16 cellular contexts compared by ENCODE assay signal in the genomic region with DNA sequence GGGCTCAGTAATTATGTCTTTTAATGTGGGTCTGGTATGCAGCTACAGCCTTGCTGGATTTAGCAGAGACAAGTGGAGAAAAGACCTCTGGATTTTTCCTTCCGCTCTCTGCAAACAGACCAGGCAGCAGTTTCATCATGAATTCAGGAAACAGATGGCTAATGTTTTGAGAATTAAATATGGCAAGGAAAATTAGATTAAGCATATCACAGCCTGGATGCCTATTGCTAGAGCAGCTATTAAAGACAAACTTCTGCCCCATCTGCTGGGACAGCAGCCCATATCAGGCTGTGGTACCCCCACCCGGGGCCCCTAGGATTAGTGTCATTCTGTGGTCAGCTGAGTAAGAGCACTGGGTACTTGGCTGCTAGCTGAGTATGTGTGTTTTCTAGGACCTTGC. TPM values are rescaled to one million over a fixed set of nuclear protein-coding genes. Genes with fewer than 3 reads are reported as not detected.
DNase-seq lines count a peak whose midpoint lies in the region; ATAC-seq, FAIRE-seq and TF ChIP-seq lines count a peak whose summit lies in the region.
"Had no signal": no experiment of that assay in that cellular context is flagged by ENCODE, and none has a peak within 500 bp of the region (broad histone marks: within the 10 kb centered on the region; RNA-seq: fewer than 3 reads in every experiment).

No MANE protein-coding gene starts in this region.

- dilution Hi-C loops in endothelial cell of umbilical vein (cut with MboI; ENCODE audit: extremely low pct_ligation_motif_present, low sequenced_read_pairs), result no loop called here

- DNase-seq in activated naive CD8-positive, alpha-beta T cell treated with anti-CD3 and anti-CD28 coated beads, Interleukin-2, amount 50 U/mL, for 24 hours, result no peak
- DNase-seq in activated naive CD8-positive, alpha-beta T cell treated with anti-CD3 and anti-CD28 coated beads for 36 hours, result no peak
- DNase-seq in RPMI7951 (ENCODE audit: low read depth) (peak; percentile 13), endothelial cell of umbilical vein (ENCODE audit: low read depth, low spot score) (peak; percentile 44), sciatic nerve (ENCODE audit: low spot score) (no peak), left colon (no peak)
- DNase-seq in activated CD4-positive, alpha-beta T cell treated with anti-CD3 and anti-CD28 coated beads, Interleukin-2, amount 50 U/mL, for 4 hours, result no peak
- DNase-seq: activated CD4-positive, CD25-positive, alpha-beta regulatory T cell treated with anti-CD3 and anti-CD28 coated beads, Interleukin-2, amount 50 U/mL, for 72 hours; activated T-cell treated with anti-CD3 and anti-CD28 coated beads, Interleukin-2, amount 50 U/mL, for 1 hour; colonic mucosa; SW 1271 had no signal

- peaks cover 2 to 4% of the 10 kb centered on the region in 2 experiments for H3K36me3 ChIP-seq in endothelial cell of umbilical vein (ENCODE audit: control insufficient read depth in 2 of 2, extremely low read depth in 1 of 2, insufficient read depth in 2 of 2, low read length in 2 of 2)
- H3K36me3 ChIP-seq: colonic mucosa had no signal

- H3K9me3 ChIP-seq in endothelial cell of umbilical vein (replicated peaks; ENCODE audit: control insufficient read depth, insufficient read depth, low read length), result no peaks in the 10 kb centered on the region
- H3K9me3 ChIP-seq: colonic mucosa had no signal

- FAIRE-seq in endothelial cell of umbilical vein (lab: Jason Lieb, UNC), result no peak
- FAIRE-seq: A204.1, D721Med, H1 had no signal

- no peak overlapping the region for H3K27ac Mint-ChIP-seq in activated naive CD8-positive, alpha-beta T cell treated with anti-CD3 and anti-CD28 coated beads, Interleukin-2, amount 50 U/mL, for 24 hours
- H3K27ac Mint-ChIP-seq in activated naive CD8-positive, alpha-beta T cell treated with anti-CD3 and anti-CD28 coated beads for 36 hours, result no peak overlapping the region
- H3K27ac Mint-ChIP-seq: memory B cell had no signal

- intact Hi-C loops in endothelial cell of umbilical vein (cut with micrococcal nuclease), result no loop called here
- intact Hi-C loops in sciatic nerve (cut with DNase I), result no loop called here
- intact Hi-C loops in left colon (cut with DNase I, micrococcal nuclease), result no loop called here

- no peak overlapping the region for H3K9ac ChIP-seq in endothelial cell of umbilical vein (replicated peaks; ENCODE audit: extremely low read depth, insufficient read depth, low read length)

- peaks cover 76% of the 10 kb centered on the region for H3K36me3 Mint-ChIP-seq in activated naive CD8-positive, alpha-beta T cell treated with anti-CD3 and anti-CD28 coated beads, Interleukin-2, amount 50 U/mL, for 24 hours (ENCODE audit: low read depth)
- H3K36me3 Mint-ChIP-seq in activated naive CD8-positive, alpha-beta T cell treated with anti-CD3 and anti-CD28 coated beads for 36 hours, result peaks cover 59% of the 10 kb centered on the region

- H3K27me3 Mint-ChIP-seq in activated naive CD8-positive, alpha-beta T cell treated with anti-CD3 and anti-CD28 coated beads, Interleukin-2, amount 50 U/mL, for 24 hours, result no peaks in the 10 kb centered on the region
- no peaks in the 10 kb centered on the region for H3K27me3 Mint-ChIP-seq in activated naive CD8-positive, alpha-beta T cell treated with anti-CD3 and anti-CD28 coated beads for 36 hours
- H3K27me3 Mint-ChIP-seq: memory B cell had no signal

- H3K79me2 ChIP-seq in endothelial cell of umbilical vein (ENCODE audit: control insufficient read depth, insufficient read depth, low read length), result peaks cover 21% of the 10 kb centered on the region

- no TSS peak for BruUV-seq in endothelial cell of umbilical vein (replicated peaks; lab: Mats Ljungman, UMichigan)

- CTCF ChIA-PET in endothelial cell of umbilical vein (lab: Charles Lee), result interaction anchor here (0.8 to 1.3 kb wide), 2 partner anchors 20 to 79 kb away, joined by 3 read pairs; no protein-coding TSS in a partner anchor

- no peak overlapping the region for H2AFZ ChIP-seq in endothelial cell of umbilical vein (ENCODE audit: low read depth, low read length)

- H3K4me2 ChIP-seq in endothelial cell of umbilical vein (ENCODE audit: insufficient read depth, low read length), result no peak overlapping the region

- ATAC-seq in activated naive CD8-positive, alpha-beta T cell treated with anti-CD3 and anti-CD28 coated beads, Interleukin-2, amount 50 U/mL, for 24 hours, result peak; percentile 46
- ATAC-seq in sciatic nerve (peak; percentile 73), GM21515 (IDR thresholded peaks at IDR 0.05; ENCODE audit: unreplicated experiment) (no peak), left colon (no peak)

- TF ChIP-seq CTCF in endothelial cell of umbilical vein (IDR thresholded peaks at IDR 0.05; ENCODE audit: extremely low read depth in 1 of 2, insufficient read depth in 1 of 2, low read depth in 1 of 2, low read length in 2 of 2), result no peak

- no peak overlapping the region for H3K27ac ChIP-seq in endothelial cell of umbilical vein (ENCODE audit: insufficient read depth, low read depth, low read length)
- H3K27ac ChIP-seq: colonic mucosa had no signal

- no peak overlapping the region for H3K4me3 ChIP-seq in endothelial cell of umbilical vein (replicated peaks in 1 of 3; ENCODE audit: insufficient read depth in 1 of 3, low read depth in 1 of 3, low read length in 3 of 3)
- H3K4me3 ChIP-seq: colonic mucosa had no signal

- peaks cover 10% of the 10 kb centered on the region for H3K4me1 ChIP-seq in endothelial cell of umbilical vein (ENCODE audit: control insufficient read depth, extremely low read depth, insufficient read depth, low read length)
- H3K4me1 ChIP-seq: colonic mucosa had no signal

- no peaks in the 10 kb centered on the region for H3K27me3 ChIP-seq in endothelial cell of umbilical vein (ENCODE audit: control insufficient read depth in 2 of 2, insufficient read depth in 2 of 2, low read length in 2 of 2)
- H3K27me3 ChIP-seq: colonic mucosa had no signal

- H4K20me1 ChIP-seq in endothelial cell of umbilical vein (replicated peaks; ENCODE audit: control insufficient read depth, extremely low read depth, insufficient read depth, low read length), result no peaks in the 10 kb centered on the region

- no peak overlapping the region for H3K4me3 Mint-ChIP-seq in activated naive CD8-positive, alpha-beta T cell treated with anti-CD3 and anti-CD28 coated beads, Interleukin-2, amount 50 U/mL, for 24 hours
- no peak overlapping the region for H3K4me3 Mint-ChIP-seq in activated naive CD8-positive, alpha-beta T cell treated with anti-CD3 and anti-CD28 coated beads for 36 hours
- H3K4me3 Mint-ChIP-seq: memory B cell had no signal

- H3K4me1 Mint-ChIP-seq in activated naive CD8-positive, alpha-beta T cell treated with anti-CD3 and anti-CD28 coated beads, Interleukin-2, amount 50 U/mL, for 24 hours, result peaks cover 41% of the 10 kb centered on the region
- H3K4me1 Mint-ChIP-seq in activated naive CD8-positive, alpha-beta T cell treated with anti-CD3 and anti-CD28 coated beads for 36 hours, result peaks cover 40% of the 10 kb centered on the region

- POLR2A ChIA-PET in endothelial cell of umbilical vein (lab: Charles Lee), result no interaction called here

- no peaks in the 10 kb centered on the region for H3K9me3 Mint-ChIP-seq in activated naive CD8-positive, alpha-beta T cell treated with anti-CD3 and anti-CD28 coated beads, Interleukin-2, amount 50 U/mL, for 24 hours
- H3K9me3 Mint-ChIP-seq in activated naive CD8-positive, alpha-beta T cell treated with anti-CD3 and anti-CD28 coated beads for 36 hours, result no peaks in the 10 kb centered on the region
- H3K9me3 Mint-ChIP-seq: memory B cell had no signal

- H3K9me1 ChIP-seq in endothelial cell of umbilical vein (replicated peaks; ENCODE audit: control insufficient read depth, extremely low read depth, insufficient read depth, low read length), result no peaks in the 10 kb centered on the region

- TF ChIP-seq POLR2A in endothelial cell of umbilical vein (IDR thresholded peaks at IDR 0.05; ENCODE audit: low read depth, low read length), result no peak

TF ChIP-seq in endothelial cell of umbilical vein, 7 proteins besides CTCF, POLR2A, EP300 and RAD21 (continues in another document):
- TF ChIP-seq MYC (IDR thresholded peaks at IDR 0.05; ENCODE audit: low read depth, low read length), result no peak
- no peak for TF ChIP-seq JUN (IDR thresholded peaks at IDR 0.05; ENCODE audit: borderline replicate concordance, insufficient read depth, insufficient read length, low read depth)
- no peak for TF ChIP-seq GATA2 (IDR thresholded peaks at IDR 0.05; ENCODE audit: insufficient read depth, insufficient read length, low read depth, low read length)
- TF ChIP-seq, protein P1, sequence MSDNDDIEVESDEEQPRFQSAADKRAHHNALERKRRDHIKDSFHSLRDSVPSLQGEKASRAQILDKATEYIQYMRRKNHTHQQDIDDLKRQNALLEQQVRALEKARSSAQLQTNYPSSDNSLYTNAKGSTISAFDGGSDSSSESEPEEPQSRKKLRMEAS (IDR thresholded peaks at IDR 0.05; ENCODE audit: insufficient read depth, insufficient read length), result no peak

RNA-seq across cellular contexts. Expression of a gene that starts 6.2 kb away (rescaled TPM):
- total RNA-seq in activated naive CD8-positive, alpha-beta T cell treated with anti-CD3 and anti-CD28 coated beads for 36 hours, result 10 to 100 TPM; 61.6 to 63.4 TPM
- total RNA-seq in RPMI7951 (2014; rRNA removed; shearing (Covaris generic)), result 33.7 and 39.3 TPM in 2 replicates
- total RNA-seq in endothelial cell of umbilical vein, result 40.9 and 42.0 TPM in 2 replicates
- 9.8 and 12.5 TPM in 2 replicates for polyA plus RNA-seq in endothelial cell of umbilical vein
- 14.9 and 16.5 TPM in 2 replicates for polyA plus RNA-seq in endothelial cell of umbilical vein (2011; cell fraction: cytosol; rRNA removed)
- polyA plus RNA-seq in endothelial cell of umbilical vein (2011; cell fraction: nucleus; rRNA removed), result 16.6 and 18.6 TPM in 2 replicates
- 10.9 and 20.5 TPM in 2 replicates for polyA plus RNA-seq in endothelial cell of umbilical vein (2012)
- polyA minus RNA-seq in endothelial cell of umbilical vein, result 44.6 and 50.7 TPM in 2 replicates
- 74.6 TPM for polyA minus RNA-seq in endothelial cell of umbilical vein (2011; cell fraction: cytosol; rRNA and poly(A)+ RNA removed)
- polyA minus RNA-seq in endothelial cell of umbilical vein (2011; cell fraction: nucleus; rRNA and poly(A)+ RNA removed), result 18.6 and 25.1 TPM in 2 replicates
- total RNA-seq in sciatic nerve, result 17.3 TPM
- total RNA-seq in left colon, result 10 to 100 TPM; 14.4 to 19.1 TPM

RNA-seq across cellular contexts. Expression of a gene that starts 6.5 kb away (rescaled TPM):
- total RNA-seq in activated naive CD8-positive, alpha-beta T cell treated with anti-CD3 and anti-CD28 coated beads for 36 hours, result 10 to 100 TPM in 1 of 2 experiments, 1 to 10 TPM in 1; 9.3 to 11.5 TPM
- total RNA-seq in RPMI7951 (2014; rRNA removed; shearing (Covaris generic)), result 7.0 and 7.7 TPM in 2 replicates
- total RNA-seq in endothelial cell of umbilical vein (5.2 and 6.6 TPM in 2 replicates), sciatic nerve (18.5 TPM), left colon (10 to 100 TPM; 15.1 to 17.3 TPM)
- polyA plus RNA-seq in endothelial cell of umbilical vein, result 1.0 and 1.2 TPM in 2 replicates
- polyA plus RNA-seq in endothelial cell of umbilical vein (2011; cell fraction: cytosol; rRNA removed), result 0.93 and 1.1 TPM in 2 replicates
- 3.7 and 5.7 TPM in 2 replicates for polyA plus RNA-seq in endothelial cell of umbilical vein (2011; cell fraction: nucleus; rRNA removed)
- polyA plus RNA-seq in endothelial cell of umbilical vein (2012), result 2.2 and 3.5 TPM in 2 replicates
- polyA minus RNA-seq in endothelial cell of umbilical vein, result 6.1 and 7.1 TPM in 2 replicates
- 8.4 TPM for polyA minus RNA-seq in endothelial cell of umbilical vein (2011; cell fraction: cytosol; rRNA and poly(A)+ RNA removed)
- polyA minus RNA-seq in endothelial cell of umbilical vein (2011; cell fraction: nucleus; rRNA and poly(A)+ RNA removed), result 6.1 and 9.2 TPM in 2 replicates

Comparison
In these comparisons a context has a peak if more than half of its experiments do, and no peak if none do; other contexts are left out.
1. ATAC-seq: peak in activated naive CD8-positive, alpha-beta T cell treated with anti-CD3 and anti-CD28 coated beads, Interleukin-2, amount 50 U/mL, for 24 hours (single experiment) and sciatic nerve (single experiment); none in GM21515 (single experiment) and left colon (single experiment).
2. DNase-seq: peak in RPMI7951 (single experiment) and endothelial cell of umbilical vein (single experiment); none in activated naive CD8-positive, alpha-beta T cell treated with anti-CD3 and anti-CD28 coated beads, Interleukin-2, amount 50 U/mL, for 24 hours (single experiment), activated naive CD8-positive, alpha-beta T cell treated with anti-CD3 and anti-CD28 coated beads for 36 hours (single experiment), sciatic nerve (single experiment), activated CD4-positive, alpha-beta T cell treated with anti-CD3 and anti-CD28 coated beads, Interleukin-2, amount 50 U/mL, for 4 hours (0 of 2) and left colon (0 of 2).